In the genomic region with DNA sequence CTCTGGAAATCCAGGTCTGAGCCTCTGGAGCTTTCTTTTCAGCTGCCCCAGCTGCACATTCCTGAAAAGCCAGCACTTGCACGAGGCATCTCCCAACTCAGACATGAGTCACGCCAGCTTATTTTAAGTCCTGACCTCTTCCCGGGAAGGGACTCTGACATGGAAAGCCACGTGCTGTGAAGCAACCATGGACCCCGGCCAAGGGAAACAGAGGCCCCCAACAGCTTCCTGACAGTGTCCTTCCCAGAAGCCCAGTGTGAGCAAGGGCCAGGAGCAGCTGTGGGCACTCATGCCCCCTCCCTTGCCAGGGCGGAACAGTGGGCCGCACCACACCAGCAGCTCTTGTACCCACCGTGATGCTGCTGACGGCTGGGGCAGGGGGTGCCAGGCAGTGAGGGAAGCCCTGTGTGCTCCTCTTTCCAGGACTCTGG, we compare ENCODE assay signal across 11 cellular contexts.
DNase-seq lines count a peak whose midpoint lies in the region; ATAC-seq, FAIRE-seq and TF ChIP-seq lines count a peak whose summit lies in the region.
"Had no signal": no experiment of that assay in that cellular context is flagged by ENCODE, and none has a peak within 500 bp of the region (broad histone marks: within the 10 kb centered on the region; RNA-seq: fewer than 3 reads in every experiment).

No MANE protein-coding gene starts in this region.

- no peak overlapping the region for H3K4me3 Mint-ChIP-seq in chondrocyte (ENCODE audit: unreplicated experiment)
- H3K4me3 Mint-ChIP-seq in activated T-cell treated with anti-CD3 and anti-CD28 coated beads, Interleukin-2, amount 50 U/mL, for 72 hours = no peak overlapping the region
- H3K4me3 Mint-ChIP-seq: effector memory CD8-positive, alpha-beta T cell had no signal

- H3K4me3 ChIP-seq in HFF-Myc (replicated peaks; ENCODE audit: low read depth, low read length) (no peak overlapping the region), kidney (ENCODE audit: low read length in 2 of 2) (no peak overlapping the region), skeletal muscle tissue (ENCODE audit: low read length in 3 of 3) (peak overlapping the region in 1 of 3 donors; percentile 15)

- peaks cover 25% of the 10 kb centered on the region for H3K27me3 Mint-ChIP-seq in chondrocyte (ENCODE audit: low read depth)
- no peaks in the 10 kb centered on the region for H3K27me3 Mint-ChIP-seq in activated T-cell treated with anti-CD3 and anti-CD28 coated beads, Interleukin-2, amount 50 U/mL, for 72 hours (ENCODE audit: low read depth)

- H3K36me3 Mint-ChIP-seq in chondrocyte (ENCODE audit: low read depth) = peaks cover 1% of the 10 kb centered on the region
- no peaks in the 10 kb centered on the region for H3K36me3 Mint-ChIP-seq in activated T-cell treated with anti-CD3 and anti-CD28 coated beads, Interleukin-2, amount 50 U/mL, for 72 hours (ENCODE audit: insufficient read depth in 2 of 2)

- no peak overlapping the region for H3K9ac ChIP-seq in kidney (ENCODE audit: low read length in 2 of 2)
- peak overlapping the region in 1 of 3 donors; percentile 61 for H3K9ac ChIP-seq in skeletal muscle tissue (ENCODE audit: low read depth in 1 of 3, low read length in 3 of 3)

- no peak for FAIRE-seq in kidney (lab: Jason Lieb, UNC)

- H3K36me3 ChIP-seq in kidney (ENCODE audit: control insufficient read depth in 1 of 2, insufficient read depth in 2 of 2, low read length in 2 of 2) (no peaks in the 10 kb centered on the region), skeletal muscle tissue (ENCODE audit: control insufficient read depth in 3 of 3, insufficient read depth in 3 of 3, low read length in 3 of 3) (no peaks in the 10 kb centered on the region)

- peaks cover 0 to 4% (median 0%) of the 10 kb centered on the region in 3 donors for H3K27me3 ChIP-seq in skeletal muscle tissue (ENCODE audit: control insufficient read depth in 3 of 3, insufficient read depth in 3 of 3, low read length in 3 of 3)

- H3K9me3 ChIP-seq in kidney (ENCODE audit: control insufficient read depth in 1 of 2, low read length in 2 of 2) = no peaks in the 10 kb centered on the region
- H3K9me3 ChIP-seq in skeletal muscle tissue (ENCODE audit: control insufficient read depth in 3 of 3, low read length in 3 of 3) = no peaks in the 10 kb centered on the region

- no peaks in the 10 kb centered on the region for H3K4me1 ChIP-seq in kidney (ENCODE audit: control insufficient read depth in 1 of 2, insufficient read depth in 1 of 2, low read depth in 1 of 2, low read length in 2 of 2)
- H3K4me1 ChIP-seq in skeletal muscle tissue (ENCODE audit: control insufficient read depth in 3 of 3, insufficient read depth in 3 of 3, low read length in 3 of 3) = peaks cover 13 to 16% (median 14%) of the 10 kb centered on the region in 3 donors

- H3K27ac Mint-ChIP-seq in chondrocyte (ENCODE audit: unreplicated experiment) = peak overlapping the region; percentile 94
- no peak overlapping the region for H3K27ac Mint-ChIP-seq in activated T-cell treated with anti-CD3 and anti-CD28 coated beads, Interleukin-2, amount 50 U/mL, for 72 hours
- H3K27ac Mint-ChIP-seq: effector memory CD8-positive, alpha-beta T cell had no signal

- H3K27ac ChIP-seq in kidney (ENCODE audit: low read depth in 2 of 2, low read length in 2 of 2) (no peak overlapping the region), skeletal muscle tissue (ENCODE audit: low read depth, low read length) (peak overlapping the region; percentile 86)

- intact Hi-C loops in kidney (cut with DNase I) = no loop called here

- H3K4me1 Mint-ChIP-seq in chondrocyte (ENCODE audit: low read depth) = peaks cover 28% of the 10 kb centered on the region
- no peaks in the 10 kb centered on the region for H3K4me1 Mint-ChIP-seq in activated T-cell treated with anti-CD3 and anti-CD28 coated beads, Interleukin-2, amount 50 U/mL, for 72 hours (ENCODE audit: low read depth)

- DNase-seq in HFF-Myc (ENCODE audit: extremely low read depth, low read depth) (peak; percentile 90), chondrocyte (ENCODE audit: low spot score) (no peak), kidney (peak; percentile 94), UCSD-AML1 (lab: John Stamatoyannopoulos, UW; ENCODE audit: unreplicated experiment) (no peak), NCI-H1105 treated with DMSO at 0.1 percent for 48 hours (lab: John Stamatoyannopoulos, UW) (no peak)
- no peak for DNase-seq in activated T-cell treated with anti-CD3 and anti-CD28 coated beads, Interleukin-2, amount 50 U/mL, for 72 hours
- DNase-seq: activated CD4-positive, alpha-beta T cell treated with anti-CD3 and anti-CD28 coated beads for 1 hour; effector memory CD8-positive, alpha-beta T cell; NCI-H2029 had no signal

- TF ChIP-seq CTCF in HFF-Myc (IDR thresholded peaks at IDR 0.05; ENCODE audit: low read depth, low read length, missing control alignments) = no peak
- no peak for TF ChIP-seq CTCF in chondrocyte (IDR thresholded peaks at IDR 0.05)
- no peak for TF ChIP-seq CTCF in kidney (IDR thresholded peaks at IDR 0.05; ENCODE audit: borderline replicate concordance, extremely low read depth, insufficient read depth)

- no peak for ATAC-seq in GM21390 (IDR thresholded peaks at IDR 0.05; ENCODE audit: unreplicated experiment)
- ATAC-seq in activated T-cell treated with anti-CD3 and anti-CD28 coated beads, Interleukin-2, amount 50 U/mL, for 72 hours (replicated peaks in 1 of 2) = no peak
- ATAC-seq: effector memory CD8-positive, alpha-beta T cell had no signal

- no peaks in the 10 kb centered on the region for H3K9me3 Mint-ChIP-seq in chondrocyte (ENCODE audit: low read depth)
- no peaks in the 10 kb centered on the region for H3K9me3 Mint-ChIP-seq in activated T-cell treated with anti-CD3 and anti-CD28 coated beads, Interleukin-2, amount 50 U/mL, for 72 hours
- H3K9me3 Mint-ChIP-seq: effector memory CD8-positive, alpha-beta T cell had no signal

Comparison
In these comparisons a context has a peak if more than half of its experiments do, and no peak if none do; other contexts are left out.
1. DNase-seq: peak in HFF-Myc (single experiment) and kidney (single experiment); none in chondrocyte (single experiment), UCSD-AML1 (single experiment), activated T-cell treated with anti-CD3 and anti-CD28 coated beads, Interleukin-2, amount 50 U/mL, for 72 hours (0 of 2) and NCI-H1105 treated with DMSO at 0.1 percent for 48 hours (single experiment).